In genomic region chr13:111972261-111972780, GRCh38 we compare ENCODE assay signal across 17 cellular contexts.
"Had no signal": no experiment of that assay in that cellular context is flagged by ENCODE, and none has a peak within 500 bp of the region (broad histone marks: within the 10 kb centered on the region; RNA-seq: fewer than 3 reads in every experiment).

No MANE protein-coding gene starts in this region.

- H3K4me3 ChIP-seq: adrenal gland, gastroesophageal sphincter, right lobe of liver, transverse colon had no signal

- FAIRE-seq: TTC549 had no signal

- H3K4me3 Mint-ChIP-seq: activated CD4-positive, alpha-beta T cell treated with anti-CD3 and anti-CD28 coated beads, Interleukin-2, amount 10 ng/mL, durations not matched to agents 7 days and 5 days; activated naive CD4-positive, alpha-beta T cell treated with anti-CD3 and anti-CD28 coated beads for 36 hours; activated T-helper 17 cell treated with anti-CD3 and anti-CD28 coated beads, Interleukin-2, amount 50 U/mL, for 72 hours; central memory CD8-positive, alpha-beta T cell; stimulated activated memory B cell treated with anti-CD40 and anti-IgM and Interleukin-4, amounts not matched to agents 10 μg/mL and 1 μg/mL and 100 μg/mL, for 72 hours; T-helper 17 cell had no signal

- H3K36me3 Mint-ChIP-seq: stimulated activated memory B cell treated with anti-CD40 and anti-IgM and Interleukin-4, amounts not matched to agents 10 μg/mL and 1 μg/mL and 100 μg/mL, for 72 hours had no signal

- H3K4me1 Mint-ChIP-seq: activated CD4-positive, alpha-beta T cell treated with anti-CD3 and anti-CD28 coated beads, Interleukin-2, amount 10 ng/mL, durations not matched to agents 7 days and 5 days; central memory CD8-positive, alpha-beta T cell; stimulated activated memory B cell treated with anti-CD40 and anti-IgM and Interleukin-4, amounts not matched to agents 10 μg/mL and 1 μg/mL and 100 μg/mL, for 72 hours; T-helper 17 cell had no signal

- H3K9me3 ChIP-seq: adrenal gland, gastroesophageal sphincter, right lobe of liver, transverse colon had no signal

- H3K36me3 ChIP-seq: adrenal gland, gastroesophageal sphincter, right lobe of liver, transverse colon had no signal

- H3K27ac ChIP-seq: adrenal gland, epithelial cell of prostate, gastroesophageal sphincter, right lobe of liver, transverse colon had no signal

- H3K27me3 ChIP-seq: right lobe of liver had no signal

- H3K27ac Mint-ChIP-seq: activated CD4-positive, alpha-beta T cell treated with anti-CD3 and anti-CD28 coated beads, Interleukin-2, amount 10 ng/mL, durations not matched to agents 7 days and 5 days; activated naive CD4-positive, alpha-beta T cell treated with anti-CD3 and anti-CD28 coated beads for 36 hours; activated T-helper 17 cell treated with anti-CD3 and anti-CD28 coated beads, Interleukin-2, amount 50 U/mL, for 72 hours; stimulated activated memory B cell treated with anti-CD40 and anti-IgM and Interleukin-4, amounts not matched to agents 10 μg/mL and 1 μg/mL and 100 μg/mL, for 72 hours; T-helper 17 cell had no signal

- H3K4me1 ChIP-seq: adrenal gland, right lobe of liver, transverse colon had no signal

- DNase-seq: activated CD4-positive, alpha-beta T cell treated with anti-CD3 and anti-CD28 coated beads, Interleukin-2, amount 10 ng/mL, durations not matched to agents 7 days and 5 days; activated CD4-positive, CD25-positive, alpha-beta regulatory T cell; activated CD8-positive, alpha-beta memory T cell treated with anti-CD3 and anti-CD28 coated beads for 24 hours; activated naive CD4-positive, alpha-beta T cell treated with anti-CD3 and anti-CD28 coated beads for 36 hours; adrenal gland; effector memory CD4-positive, alpha-beta T cell; kidney glomerular epithelial cell; mesendoderm; right lobe of liver; T-helper 17 cell; transverse colon had no signal
